In the genomic region with DNA sequence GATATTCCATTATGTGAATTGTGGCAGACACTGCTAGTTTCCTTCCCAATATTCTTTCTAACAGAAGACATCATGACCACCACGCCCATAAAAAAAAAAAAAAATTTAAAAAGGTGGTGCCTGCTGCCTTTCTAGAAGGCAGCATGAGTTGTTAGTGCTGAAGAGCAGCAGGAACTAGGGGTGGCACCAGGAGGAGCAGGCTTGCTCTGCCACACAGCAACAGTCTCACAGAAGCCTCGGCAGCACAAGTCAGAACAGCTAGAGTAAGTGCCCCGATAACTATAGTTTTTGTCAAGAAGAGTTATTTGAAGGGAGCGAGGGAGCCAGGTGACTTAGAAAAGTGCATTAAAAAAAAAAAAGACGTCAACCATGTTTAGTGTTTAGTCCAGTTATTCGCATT, we compare ENCODE assay signal across 32 cellular contexts.
"Had no signal": no experiment of that assay in that cellular context is flagged by ENCODE, and none has a peak within 500 bp of the region (broad histone marks: within the 10 kb centered on the region; RNA-seq: fewer than 3 reads in every experiment).

No MANE protein-coding gene starts in this region.

- H3K4me1 Mint-ChIP-seq: stimulated activated memory B cell treated with anti-CD40 and anti-IgM and Interleukin-4, amounts not matched to agents 10 μg/mL and 1 μg/mL and 100 μg/mL, for 72 hours; stimulated activated naive CD8-positive, alpha-beta T cell treated with anti-CD3 and anti-CD28 coated beads, Interleukin-15, amount 100 ng/mL, for 72 hours had no signal

- H3K27ac ChIP-seq: ovary, parathyroid adenoma, psoas muscle, right lobe of liver, skin epidermis, spleen, suprapubic skin, testis, tibial artery, transverse colon, upper lobe of right lung, uterus had no signal

- H3K4me3 ChIP-seq: ovary, psoas muscle, right lobe of liver, skin epidermis, smooth muscle cell, spleen, suprapubic skin, testis, tibial artery, transverse colon, upper lobe of right lung, uterus had no signal

- H3K27ac Mint-ChIP-seq: natural killer cell treated with Interleukin-12 subunit alpha and Interleukin-12 subunit beta and Interleukin-15 and Interleukin-18, amount 100 ng/mL, for 72 hours; nephron progenitor cell; progenitor cell of endocrine pancreas; stimulated activated memory B cell treated with anti-CD40 and anti-IgM and Interleukin-4, amounts not matched to agents 10 μg/mL and 1 μg/mL and 100 μg/mL, for 72 hours; type B pancreatic cell had no signal

- H3K4me2 ChIP-seq: smooth muscle cell had no signal

- H3K4me1 ChIP-seq: parathyroid adenoma, psoas muscle, right lobe of liver, spleen, suprapubic skin, testis, tibial artery, upper lobe of right lung, uterus had no signal

- H3K27me3 ChIP-seq: ovary, right lobe of liver, suprapubic skin, testis, tibial artery, transverse colon, upper lobe of right lung, uterus had no signal

- H3K9me3 ChIP-seq: ovary, psoas muscle, right lobe of liver, spleen, suprapubic skin, testis, tibial artery, transverse colon, upper lobe of right lung, uterus had no signal

- H3K4me3 Mint-ChIP-seq: naive thymus-derived CD8-positive, alpha-beta T cell; natural killer cell treated with Interleukin-12 subunit alpha and Interleukin-12 subunit beta and Interleukin-15 and Interleukin-18, amount 100 ng/mL, for 72 hours; nephron progenitor cell; neural crest cell; stimulated activated memory B cell treated with anti-CD40 and anti-IgM and Interleukin-4, amounts not matched to agents 10 μg/mL and 1 μg/mL and 100 μg/mL, for 72 hours; stimulated activated naive CD8-positive, alpha-beta T cell treated with anti-CD3 and anti-CD28 coated beads, Interleukin-15, amount 100 ng/mL, for 72 hours; type B pancreatic cell had no signal

- H3K9me3 Mint-ChIP-seq: naive thymus-derived CD8-positive, alpha-beta T cell; natural killer cell treated with Interleukin-12 subunit alpha and Interleukin-12 subunit beta and Interleukin-15 and Interleukin-18, amount 100 ng/mL, for 72 hours; nephron progenitor cell; neural crest cell; stimulated activated memory B cell treated with anti-CD40 and anti-IgM and Interleukin-4, amounts not matched to agents 10 μg/mL and 1 μg/mL and 100 μg/mL, for 72 hours; stimulated activated naive CD8-positive, alpha-beta T cell treated with anti-CD3 and anti-CD28 coated beads, Interleukin-15, amount 100 ng/mL, for 72 hours; type B pancreatic cell had no signal

- ATAC-seq: naive thymus-derived CD8-positive, alpha-beta T cell; natural killer cell treated with Interleukin-12 subunit alpha and Interleukin-12 subunit beta and Interleukin-15 and Interleukin-18, amount 100 ng/mL, for 72 hours; psoas muscle; right cardiac atrium; right lobe of liver; stimulated activated memory B cell treated with anti-CD40 and anti-IgM and Interleukin-4, amounts not matched to agents 10 μg/mL and 1 μg/mL and 100 μg/mL, for 72 hours; stimulated activated naive CD8-positive, alpha-beta T cell treated with anti-CD3 and anti-CD28 coated beads, Interleukin-15, amount 100 ng/mL, for 72 hours; stimulated activated naive CD8-positive, alpha-beta T cell treated with anti-CD3 and anti-CD28 coated beads, Interleukin-15, Interleukin-2, amounts not matched to agents 100 U/mL and 50 U/mL, for 24 hours had no signal

- H2AFZ ChIP-seq: parathyroid adenoma had no signal

- H3K79me2 ChIP-seq: parathyroid adenoma had no signal

- H3K27me3 Mint-ChIP-seq: natural killer cell treated with Interleukin-12 subunit alpha and Interleukin-12 subunit beta and Interleukin-15 and Interleukin-18, amount 100 ng/mL, for 72 hours; stimulated activated naive CD8-positive, alpha-beta T cell treated with anti-CD3 and anti-CD28 coated beads, Interleukin-15, amount 100 ng/mL, for 72 hours; type B pancreatic cell had no signal

- H3K9ac ChIP-seq: parathyroid adenoma had no signal

- DNase-seq: naive thymus-derived CD8-positive, alpha-beta T cell; nephron progenitor cell; occipital lobe; ovary; posterior cingulate gyrus; psoas muscle; right cardiac atrium; right lobe of liver; spleen; stimulated activated CD4-positive, alpha-beta T cell treated with anti-CD3 and anti-CD28 coated beads, Interleukin-12 subunit alpha, Interleukin-12 subunit beta, amount 100 ng/mL, for 4 hours; stimulated activated CD4-positive, alpha-beta T cell treated with anti-CD3 and anti-CD28 coated beads, Interleukin-1b, Interleukin-23, amount 100 ng/mL, for 48 hours; stimulated activated CD4-positive, alpha-beta T cell treated with anti-CD3 and anti-CD28 coated beads, Interleukin-4, amount 100 ng/mL, for 1 hour; stimulated activated CD4-positive, alpha-beta T cell treated with anti-CD3 and anti-CD28 coated beads, Interleukin-4, amount 100 ng/mL, for 4 hours; stimulated activated CD8-positive, alpha-beta memory T cell treated with anti-CD3 and anti-CD28 coated beads, Interleukin-4, amount 100 ng/mL, for 48 hours; stimulated activated naive CD4-positive, alpha-beta T cell; stimulated activated naive CD8-positive, alpha-beta T cell treated with anti-CD3 and anti-CD28 coated beads, Interleukin-15, amount 100 ng/mL, for 72 hours; stimulated activated naive CD8-positive, alpha-beta T cell treated with anti-CD3 and anti-CD28 coated beads, Interleukin-15, Interleukin-2, amounts not matched to agents 100 U/mL and 50 U/mL, for 24 hours; substantia nigra; testis; tibial artery; transverse colon; upper lobe of right lung; uterus had no signal

- H3K36me3 ChIP-seq: ovary, uterus had no signal

- H3K36me3 Mint-ChIP-seq: type B pancreatic cell had no signal
